In genomic region chr7:107874605-107875446, GRCh38 we compare ENCODE assay signal across 1 cellular context.
TF ChIP-seq lines count a peak whose summit lies in the region.

No MANE protein-coding gene starts in this region.

TF ChIP-seq in GM23338, 12 proteins besides CTCF, POLR2A, EP300 and RAD21 (continued from another document):
- TF ChIP-seq, protein P1, sequence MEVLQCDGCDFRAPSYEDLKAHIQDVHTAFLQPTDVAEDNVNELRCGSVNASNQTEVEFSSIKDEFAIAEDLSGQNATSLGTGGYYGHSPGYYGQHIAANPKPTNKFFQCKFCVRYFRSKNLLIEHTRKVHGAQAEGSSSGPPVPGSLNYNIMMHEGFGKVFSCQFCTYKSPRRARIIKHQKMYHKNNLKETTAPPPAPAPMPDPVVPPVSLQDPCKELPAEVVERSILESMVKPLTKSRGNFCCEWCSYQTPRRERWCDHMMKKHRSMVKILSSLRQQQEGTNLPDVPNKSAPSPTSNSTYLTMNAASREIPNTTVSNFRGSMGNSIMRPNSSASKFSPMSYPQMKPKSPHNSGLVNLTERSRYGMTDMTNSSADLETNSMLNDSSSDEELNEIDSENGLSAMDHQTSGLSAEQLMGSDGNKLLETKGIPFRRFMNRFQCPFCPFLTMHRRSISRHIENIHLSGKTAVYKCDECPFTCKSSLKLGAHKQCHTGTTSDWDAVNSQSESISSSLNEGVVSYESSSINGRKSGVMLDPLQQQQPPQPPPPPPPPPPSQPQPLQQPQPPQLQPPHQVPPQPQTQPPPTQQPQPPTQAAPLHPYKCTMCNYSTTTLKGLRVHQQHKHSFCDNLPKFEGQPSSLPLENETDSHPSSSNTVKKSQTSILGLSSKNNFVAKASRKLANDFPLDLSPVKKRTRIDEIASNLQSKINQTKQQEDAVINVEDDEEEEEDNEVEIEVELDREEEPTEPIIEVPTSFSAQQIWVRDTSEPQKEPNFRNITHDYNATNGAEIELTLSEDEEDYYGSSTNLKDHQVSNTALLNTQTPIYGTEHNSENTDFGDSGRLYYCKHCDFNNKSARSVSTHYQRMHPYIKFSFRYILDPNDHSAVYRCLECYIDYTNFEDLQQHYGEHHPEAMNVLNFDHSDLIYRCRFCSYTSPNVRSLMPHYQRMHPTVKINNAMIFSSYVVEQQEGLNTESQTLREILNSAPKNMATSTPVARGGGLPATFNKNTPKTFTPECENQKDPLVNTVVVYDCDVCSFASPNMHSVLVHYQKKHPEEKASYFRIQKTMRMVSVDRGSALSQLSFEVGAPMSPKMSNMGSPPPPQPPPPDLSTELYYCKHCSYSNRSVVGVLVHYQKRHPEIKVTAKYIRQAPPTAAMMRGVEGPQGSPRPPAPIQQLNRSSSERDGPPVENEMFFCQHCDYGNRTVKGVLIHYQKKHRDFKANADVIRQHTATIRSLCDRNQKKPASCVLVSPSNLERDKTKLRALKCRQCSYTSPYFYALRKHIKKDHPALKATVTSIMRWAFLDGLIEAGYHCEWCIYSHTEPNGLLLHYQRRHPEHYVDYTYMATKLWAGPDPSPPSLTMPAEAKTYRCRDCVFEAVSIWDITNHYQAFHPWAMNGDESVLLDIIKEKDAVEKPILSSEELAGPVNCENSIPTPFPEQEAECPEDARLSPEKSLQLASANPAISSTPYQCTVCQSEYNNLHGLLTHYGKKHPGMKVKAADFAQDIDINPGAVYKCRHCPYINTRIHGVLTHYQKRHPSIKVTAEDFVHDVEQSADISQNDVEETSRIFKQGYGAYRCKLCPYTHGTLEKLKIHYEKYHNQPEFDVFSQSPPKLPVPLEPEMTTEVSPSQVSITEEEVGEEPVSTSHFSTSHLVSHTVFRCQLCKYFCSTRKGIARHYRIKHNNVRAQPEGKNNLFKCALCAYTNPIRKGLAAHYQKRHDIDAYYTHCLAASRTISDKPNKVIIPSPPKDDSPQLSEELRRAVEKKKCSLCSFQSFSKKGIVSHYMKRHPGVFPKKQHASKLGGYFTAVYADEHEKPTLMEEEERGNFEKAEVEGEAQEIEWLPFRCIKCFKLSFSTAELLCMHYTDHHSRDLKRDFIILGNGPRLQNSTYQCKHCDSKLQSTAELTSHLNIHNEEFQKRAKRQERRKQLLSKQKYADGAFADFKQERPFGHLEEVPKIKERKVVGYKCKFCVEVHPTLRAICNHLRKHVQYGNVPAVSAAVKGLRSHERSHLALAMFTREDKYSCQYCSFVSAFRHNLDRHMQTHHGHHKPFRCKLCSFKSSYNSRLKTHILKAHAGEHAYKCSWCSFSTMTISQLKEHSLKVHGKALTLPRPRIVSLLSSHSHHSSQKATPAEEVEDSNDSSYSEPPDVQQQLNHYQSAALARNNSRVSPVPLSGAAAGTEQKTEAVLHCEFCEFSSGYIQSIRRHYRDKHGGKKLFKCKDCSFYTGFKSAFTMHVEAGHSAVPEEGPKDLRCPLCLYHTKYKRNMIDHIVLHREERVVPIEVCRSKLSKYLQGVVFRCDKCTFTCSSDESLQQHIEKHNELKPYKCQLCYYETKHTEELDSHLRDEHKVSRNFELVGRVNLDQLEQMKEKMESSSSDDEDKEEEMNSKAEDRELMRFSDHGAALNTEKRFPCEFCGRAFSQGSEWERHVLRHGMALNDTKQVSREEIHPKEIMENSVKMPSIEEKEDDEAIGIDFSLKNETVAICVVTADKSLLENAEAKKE (CRISPR knock-in tag; IDR thresholded peaks at IDR 0.05): no peak
- TF ChIP-seq STAT1 (IDR thresholded peaks at IDR 0.05; ENCODE audit: unreplicated experiment) (no peak), ZNF331 (CRISPR knock-in tag; IDR thresholded peaks at IDR 0.05; ENCODE audit: low read depth) (no peak), ZNF114 (CRISPR knock-in tag; IDR thresholded peaks at IDR 0.05) (no peak), REST (IDR thresholded peaks at IDR 0.05; ENCODE audit: unreplicated experiment) (no peak), JUNB (IDR thresholded peaks at IDR 0.05; ENCODE audit: unreplicated experiment) (no peak), EZH2 (IDR thresholded peaks at IDR 0.05; ENCODE audit: low read depth, unreplicated experiment) (no peak), EZH2phosphoT487 (IDR thresholded peaks at IDR 0.05; ENCODE audit: unreplicated experiment) (no peak)
- TF ChIP-seq, protein P2, sequence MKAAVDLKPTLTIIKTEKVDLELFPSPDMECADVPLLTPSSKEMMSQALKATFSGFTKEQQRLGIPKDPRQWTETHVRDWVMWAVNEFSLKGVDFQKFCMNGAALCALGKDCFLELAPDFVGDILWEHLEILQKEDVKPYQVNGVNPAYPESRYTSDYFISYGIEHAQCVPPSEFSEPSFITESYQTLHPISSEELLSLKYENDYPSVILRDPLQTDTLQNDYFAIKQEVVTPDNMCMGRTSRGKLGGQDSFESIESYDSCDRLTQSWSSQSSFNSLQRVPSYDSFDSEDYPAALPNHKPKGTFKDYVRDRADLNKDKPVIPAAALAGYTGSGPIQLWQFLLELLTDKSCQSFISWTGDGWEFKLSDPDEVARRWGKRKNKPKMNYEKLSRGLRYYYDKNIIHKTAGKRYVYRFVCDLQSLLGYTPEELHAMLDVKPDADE (IDR thresholded peaks at IDR 0.05): no peak
